Comparison of ENCODE assay signal across 20 cellular contexts in the genomic region with DNA sequence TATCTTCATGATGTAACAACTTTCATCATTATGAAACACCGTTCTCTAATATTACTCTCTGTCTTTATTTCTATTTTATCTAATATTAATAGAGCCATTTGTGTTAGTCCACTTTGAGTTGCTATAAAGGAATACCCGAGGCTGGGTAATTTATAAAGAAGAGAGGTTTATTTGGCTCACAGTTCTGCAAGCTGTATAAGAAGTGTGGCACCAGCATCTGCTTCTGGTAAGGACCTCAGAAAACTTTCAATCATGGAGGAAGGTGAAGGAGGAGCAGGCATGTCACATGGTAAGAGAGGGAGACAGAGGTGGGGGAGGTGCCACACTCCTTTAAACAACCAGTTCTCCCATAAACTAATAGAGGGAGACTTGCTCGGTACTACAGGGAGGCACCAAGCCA. TPM values are rescaled to one million over a fixed set of nuclear protein-coding genes. Genes with fewer than 3 reads are reported as not detected.
DNase-seq lines count a peak whose midpoint lies in the region; ATAC-seq, FAIRE-seq and TF ChIP-seq lines count a peak whose summit lies in the region.
"Had no signal": no experiment of that assay in that cellular context is flagged by ENCODE, and none has a peak within 500 bp of the region (broad histone marks: within the 10 kb centered on the region; RNA-seq: fewer than 3 reads in every experiment).

No MANE protein-coding gene starts in this region.

- no peak overlapping the region for H2AFZ ChIP-seq in HepG2 (ENCODE audit: low read length)

- no peak for TF ChIP-seq EP300 in HepG2 (IDR thresholded peaks at IDR 0.05; ENCODE audit: low read depth in 2 of 2, low read length in 2 of 2)
- TF ChIP-seq EP300 in HepG2 (CRISPR knock-in tag; IDR thresholded peaks at IDR 0.05; ENCODE audit: borderline replicate concordance), result no peak

- DNase-seq in activated T-cell treated with anti-CD3 and anti-CD28 coated beads, Interleukin-2, amount 50 U/mL, for 72 hours, result no peak
- DNase-seq in activated T-cell treated with anti-CD3 and anti-CD28 coated beads, Interleukin-2, amount 50 U/mL, for 4 hours, result no peak
- no peak for DNase-seq in activated T-helper 1 cell treated with anti-CD3 and anti-CD28 coated beads, Interleukin-12 subunit alpha, Interleukin-12 subunit beta, Interleukin-2, Interleukin-4 antibody, amounts not matched to agents 30 ng/mL and 10 ng/mL and 1 ng/mL, durations not matched to agents 14 hours and 24 hours and 36 hours (ENCODE audit: low spot score)
- DNase-seq in HepG2 (ENCODE audit: low spot score) (no peak), superior temporal gyrus (ENCODE audit: extremely low spot score) (peak; percentile 4), nephron progenitor cell (no peak), H54 (ENCODE audit: insufficient read length, low spot score) (no peak)
- no peak for DNase-seq in activated CD4-positive, alpha-beta T cell treated with anti-CD3 and anti-CD28 coated beads, Interleukin-2, amount 50 U/mL, for 48 hours
- DNase-seq: C1 segment of cervical spinal cord, DMS79 treated with DMSO at 0.1 percent for 48 hours, GDM1, MG63, NCI-H1105, NCI-H1930, NCI-H2171 treated with DMSO at 0.1 percent for 48 hours, NCI-H774 had no signal

- no peak overlapping the region for H3K4me3 Mint-ChIP-seq in activated T-cell treated with anti-CD3 and anti-CD28 coated beads, Interleukin-2, amount 50 U/mL, for 72 hours
- H3K4me3 Mint-ChIP-seq in activated T-cell treated with anti-CD3 and anti-CD28 coated beads, Interleukin-2, amount 50 U/mL, for 4 hours, result no peak overlapping the region
- no peak overlapping the region for H3K4me3 Mint-ChIP-seq in activated T-helper 1 cell treated with anti-CD3 and anti-CD28 coated beads, Interleukin-12 subunit alpha, Interleukin-12 subunit beta, Interleukin-2, Interleukin-4 antibody, amounts not matched to agents 30 ng/mL and 10 ng/mL and 1 ng/mL, durations not matched to agents 14 hours and 24 hours and 36 hours
- H3K4me3 Mint-ChIP-seq in nephron progenitor cell, result no peak overlapping the region

- BruUV-seq in HepG2 (replicated peaks; lab: Mats Ljungman, UMichigan), result no TSS peak

- peak overlapping the region; percentile 60 for H3K27ac ChIP-seq in HepG2 (ENCODE audit: extremely low read length, insufficient read depth, low read length)

- H3K4me1 Mint-ChIP-seq in activated T-cell treated with anti-CD3 and anti-CD28 coated beads, Interleukin-2, amount 50 U/mL, for 72 hours (ENCODE audit: low read depth), result peaks cover 77% of the 10 kb centered on the region
- peaks cover 66% of the 10 kb centered on the region for H3K4me1 Mint-ChIP-seq in activated T-cell treated with anti-CD3 and anti-CD28 coated beads, Interleukin-2, amount 50 U/mL, for 4 hours (ENCODE audit: low read depth)
- peaks cover 60% of the 10 kb centered on the region for H3K4me1 Mint-ChIP-seq in activated T-helper 1 cell treated with anti-CD3 and anti-CD28 coated beads, Interleukin-12 subunit alpha, Interleukin-12 subunit beta, Interleukin-2, Interleukin-4 antibody, amounts not matched to agents 30 ng/mL and 10 ng/mL and 1 ng/mL, durations not matched to agents 14 hours and 24 hours and 36 hours (ENCODE audit: low read depth)
- peaks cover 10% of the 10 kb centered on the region for H3K4me1 Mint-ChIP-seq in nephron progenitor cell

- no peak overlapping the region for H3K9ac ChIP-seq in HepG2 (ENCODE audit: insufficient read depth, low read depth, low read length)

- CTCF ChIA-PET in HepG2 (lab: Yijun Ruan, JAX; ENCODE audit: low intra/inter-chr PET ratio, low total read pairs), result no interaction called here

- H3K4me1 ChIP-seq in HepG2 (ENCODE audit: insufficient read depth, low read length), result peaks cover 93% of the 10 kb centered on the region

- no peaks in the 10 kb centered on the region for H3K27me3 Mint-ChIP-seq in activated T-cell treated with anti-CD3 and anti-CD28 coated beads, Interleukin-2, amount 50 U/mL, for 72 hours (ENCODE audit: low read depth)
- H3K27me3 Mint-ChIP-seq in activated T-cell treated with anti-CD3 and anti-CD28 coated beads, Interleukin-2, amount 50 U/mL, for 4 hours (ENCODE audit: low read depth), result no peaks in the 10 kb centered on the region
- no peaks in the 10 kb centered on the region for H3K27me3 Mint-ChIP-seq in activated T-helper 1 cell treated with anti-CD3 and anti-CD28 coated beads, Interleukin-12 subunit alpha, Interleukin-12 subunit beta, Interleukin-2, Interleukin-4 antibody, amounts not matched to agents 30 ng/mL and 10 ng/mL and 1 ng/mL, durations not matched to agents 14 hours and 24 hours and 36 hours (ENCODE audit: insufficient read depth)
- H3K27me3 Mint-ChIP-seq in nephron progenitor cell (ENCODE audit: low read depth, poor library complexity), result no peaks in the 10 kb centered on the region

- no peaks in the 10 kb centered on the region for H3K27me3 ChIP-seq in HepG2 (ENCODE audit: control insufficient read depth in 1 of 2, insufficient read depth in 2 of 2, low read length in 2 of 2)
- H3K27me3 ChIP-seq: MG63 had no signal

- POLR2A ChIA-PET in HepG2 (lab: Yijun Ruan, JAX), result no interaction called here

- FAIRE-seq in HepG2 (lab: Jason Lieb, UNC) (no peak), H54 (lab: Jason Lieb, UNC) (no peak)
- FAIRE-seq: A204.1, GM12892 had no signal

- in situ Hi-C loops in HepG2 (cut with HindIII; ENCODE audit: extremely low pct_ligation_motif_present, low pct_unique_long_range_greater_than_20kb), result no loop called here

- H3K9me3 Mint-ChIP-seq in activated T-cell treated with anti-CD3 and anti-CD28 coated beads, Interleukin-2, amount 50 U/mL, for 72 hours, result peaks cover 2 to 15% of the 10 kb centered on the region in 2 donors
- peaks cover 4% of the 10 kb centered on the region for H3K9me3 Mint-ChIP-seq in activated T-cell treated with anti-CD3 and anti-CD28 coated beads, Interleukin-2, amount 50 U/mL, for 4 hours
- H3K9me3 Mint-ChIP-seq in activated T-helper 1 cell treated with anti-CD3 and anti-CD28 coated beads, Interleukin-12 subunit alpha, Interleukin-12 subunit beta, Interleukin-2, Interleukin-4 antibody, amounts not matched to agents 30 ng/mL and 10 ng/mL and 1 ng/mL, durations not matched to agents 14 hours and 24 hours and 36 hours, result peaks cover 4% of the 10 kb centered on the region
- peaks cover 14% of the 10 kb centered on the region for H3K9me3 Mint-ChIP-seq in nephron progenitor cell

- H3K9me3 ChIP-seq in HepG2 (ENCODE audit: low read length), result no peaks in the 10 kb centered on the region

- TF ChIP-seq CTCF in HepG2 (CRISPR knock-in tag; IDR thresholded peaks at IDR 0.05) (no peak), nephron progenitor cell (IDR thresholded peaks at IDR 0.05) (no peak)

- no peak for ATAC-seq in activated T-cell treated with anti-CD3 and anti-CD28 coated beads, Interleukin-2, amount 50 U/mL, for 72 hours (replicated peaks in 1 of 2)
- no peak for ATAC-seq in activated T-cell treated with anti-CD3 and anti-CD28 coated beads, Interleukin-2, amount 50 U/mL, for 4 hours
- no peak for ATAC-seq in HepG2
- ATAC-seq: Panc1, Right ventricle myocardium inferior had no signal

- H3K36me3 Mint-ChIP-seq in activated T-cell treated with anti-CD3 and anti-CD28 coated beads, Interleukin-2, amount 50 U/mL, for 72 hours (ENCODE audit: insufficient read depth in 2 of 2), result peaks cover 30 to 41% of the 10 kb centered on the region in 2 donors
- peaks cover 24% of the 10 kb centered on the region for H3K36me3 Mint-ChIP-seq in activated T-cell treated with anti-CD3 and anti-CD28 coated beads, Interleukin-2, amount 50 U/mL, for 4 hours (ENCODE audit: insufficient read depth)
- peaks cover 23% of the 10 kb centered on the region for H3K36me3 Mint-ChIP-seq in activated T-helper 1 cell treated with anti-CD3 and anti-CD28 coated beads, Interleukin-12 subunit alpha, Interleukin-12 subunit beta, Interleukin-2, Interleukin-4 antibody, amounts not matched to agents 30 ng/mL and 10 ng/mL and 1 ng/mL, durations not matched to agents 14 hours and 24 hours and 36 hours (ENCODE audit: low read depth)
- peaks cover 33% of the 10 kb centered on the region for H3K36me3 Mint-ChIP-seq in nephron progenitor cell (ENCODE audit: low read depth)

- intact Hi-C loops in activated T-helper 1 cell treated with anti-CD3 and anti-CD28 coated beads, Interleukin-12 subunit alpha, Interleukin-12 subunit beta, Interleukin-2, Interleukin-4 antibody, amounts not matched to agents 30 ng/mL and 10 ng/mL and 1 ng/mL, durations not matched to agents 14 hours and 24 hours and 36 hours (cut with micrococcal nuclease), result loop anchor here (2.0 kb wide), 1 partner anchor 315 kb away; the partner anchor contains the start of gene GPR19
- intact Hi-C loops in HepG2 (cut with micrococcal nuclease; ENCODE audit: unreplicated experiment), result no loop called here

- H3K4me3 ChIP-seq in HepG2 (replicated peaks in 1 of 3; ENCODE audit: insufficient read depth in 1 of 3, low read depth in 2 of 3, low read length in 3 of 3), result no peak overlapping the region
- H3K4me3 ChIP-seq: MG63 had no signal

- no peaks in the 10 kb centered on the region for H3K36me3 ChIP-seq in HepG2 (replicated peaks in 1 of 2; ENCODE audit: control insufficient read depth in 1 of 2, insufficient read depth in 2 of 2, low read length in 2 of 2)
- H3K36me3 ChIP-seq: MG63 had no signal

- H3K27ac Mint-ChIP-seq in activated T-cell treated with anti-CD3 and anti-CD28 coated beads, Interleukin-2, amount 50 U/mL, for 72 hours, result peak overlapping the region; percentile 85
- peak overlapping the region; percentile 71 for H3K27ac Mint-ChIP-seq in activated T-helper 1 cell treated with anti-CD3 and anti-CD28 coated beads, Interleukin-12 subunit alpha, Interleukin-12 subunit beta, Interleukin-2, Interleukin-4 antibody, amounts not matched to agents 30 ng/mL and 10 ng/mL and 1 ng/mL, durations not matched to agents 14 hours and 24 hours and 36 hours
- H3K27ac Mint-ChIP-seq in nephron progenitor cell, result no peak overlapping the region

- peaks cover 13% of the 10 kb centered on the region for H3K79me2 ChIP-seq in HepG2 (ENCODE audit: insufficient read depth, low read length)

- TF ChIP-seq POLR2A in HepG2 (IDR thresholded peaks at IDR 0.05; ENCODE audit: insufficient read depth in 1 of 2, low read depth in 2 of 2, low read length in 2 of 2) (no peak), H54 (IDR thresholded peaks at IDR 0.05; ENCODE audit: low read depth, low read length) (no peak)

- TF ChIP-seq RAD21 in HepG2 (CRISPR knock-in tag; IDR thresholded peaks at IDR 0.05), result no peak

- no peaks in the 10 kb centered on the region for H4K20me1 ChIP-seq in HepG2 (ENCODE audit: insufficient read depth, low read length)

- no peak overlapping the region for H3K4me2 ChIP-seq in HepG2 (ENCODE audit: low read depth, low read length)

- 100% methylated on average over 3 of the region's 3 CpGs for WGBS in HepG2 (ENCODE audit: low lambda C conversion rate)

RNA-seq across cellular contexts. Expression of gene BORCS5, which starts 25.1 kb away (rescaled TPM):
- 10 to 100 TPM; 37.7 to 44.9 TPM for total RNA-seq in activated T-cell treated with anti-CD3 and anti-CD28 coated beads, Interleukin-2, amount 50 U/mL, for 72 hours
- total RNA-seq in activated T-cell treated with anti-CD3 and anti-CD28 coated beads, Interleukin-2, amount 50 U/mL, for 4 hours, result 10 to 100 TPM; 22.2 to 26.7 (median 23.6) TPM
- total RNA-seq in activated T-helper 1 cell treated with anti-CD3 and anti-CD28 coated beads, Interleukin-12 subunit alpha, Interleukin-12 subunit beta, Interleukin-2, Interleukin-4 antibody, amounts not matched to agents 30 ng/mL and 10 ng/mL and 1 ng/mL, durations not matched to agents 14 hours and 24 hours and 36 hours, result 34.5 and 39.6 TPM in 2 replicates
- 3.9 and 8.2 TPM in 2 replicates for total RNA-seq in HepG2 (2016; rRNA removed; fragmentation: Illumina TruSeq; extraction: Trizol)
- 3.0 and 3.6 TPM in 2 replicates for total RNA-seq in HepG2 (2016; cell fraction: cytosol; rRNA removed; fragmentation: Illumina TruSeq; extraction: Trizol; ENCODE audit: low read depth)
- 7.3 and 9.1 TPM in 2 replicates for total RNA-seq in HepG2 (2016; cell fraction: insoluble cytoplasmic fraction; rRNA removed; fragmentation: Illumina TruSeq; extraction: Trizol)
- 3.7 and 4.9 TPM in 2 replicates for total RNA-seq in HepG2 (2016; cell fraction: membrane; rRNA removed; fragmentation: Illumina TruSeq; extraction: Trizol)
- 4.0 and 6.6 TPM in 2 replicates for total RNA-seq in HepG2 (2016; cell fraction: nucleus; rRNA removed; fragmentation: Illumina TruSeq; extraction: Trizol)
- polyA plus RNA-seq in HepG2 (2011; rRNA removed), result 3.3 and 4.7 TPM in 2 replicates
- polyA plus RNA-seq in HepG2 (2011; cell fraction: cytosol; rRNA removed), result 3.9 and 5.2 TPM in 2 replicates
- 6.4 and 8.1 TPM in 2 replicates for polyA plus RNA-seq in HepG2 (2011; cell fraction: nucleus; rRNA removed)
- polyA plus RNA-seq in HepG2 (2012), result 3.6 and 5.8 TPM in 2 replicates
- polyA plus RNA-seq in HepG2 (2016; cell fraction: cytosol; fragmentation: Illumina TruSeq; extraction: Trizol; ENCODE audit: low read depth), result 3.0 and 4.3 TPM in 2 replicates
- polyA plus RNA-seq in HepG2 (2016; cell fraction: insoluble cytoplasmic fraction; fragmentation: Illumina TruSeq; extraction: Trizol; ENCODE audit: low read depth), result 8.0 and 9.3 TPM in 2 replicates
- 5.1 and 6.0 TPM in 2 replicates for polyA plus RNA-seq in HepG2 (2016; cell fraction: membrane; fragmentation: Illumina TruSeq; extraction: Trizol; ENCODE audit: low read depth)
- polyA plus RNA-seq in HepG2 (2016; cell fraction: nucleus; fragmentation: Illumina TruSeq; extraction: Trizol; ENCODE audit: insufficient read depth, low read depth), result 3.9 and 7.7 TPM in 2 replicates
- 5.6 and 7.5 TPM in 2 replicates for polyA minus RNA-seq in HepG2 (2011; rRNA and poly(A)+ RNA removed; ENCODE audit: low replicate concordance)
- polyA minus RNA-seq in HepG2 (2011; cell fraction: cytosol; rRNA and poly(A)+ RNA removed), result 3.8 and 3.9 TPM in 2 replicates
- polyA minus RNA-seq in HepG2 (2011; cell fraction: nucleus; rRNA and poly(A)+ RNA removed), result 12.2 and 13.7 TPM in 2 replicates

RNA-seq across cellular contexts. Expression of gene MANSC1, which starts 31.9 kb away (rescaled TPM):
- 1 to 10 TPM in 1 of 2 donors, under 1 TPM in 1; 0.65 to 1.5 TPM for total RNA-seq in activated T-cell treated with anti-CD3 and anti-CD28 coated beads, Interleukin-2, amount 50 U/mL, for 72 hours
- 1 to 10 TPM in 2 of 3 donors, under 1 TPM in 1; 0.79 to 2.5 (median 1.7) TPM for total RNA-seq in activated T-cell treated with anti-CD3 and anti-CD28 coated beads, Interleukin-2, amount 50 U/mL, for 4 hours
- total RNA-seq in activated T-helper 1 cell treated with anti-CD3 and anti-CD28 coated beads, Interleukin-12 subunit alpha, Interleukin-12 subunit beta, Interleukin-2, Interleukin-4 antibody, amounts not matched to agents 30 ng/mL and 10 ng/mL and 1 ng/mL, durations not matched to agents 14 hours and 24 hours and 36 hours, result 0.83 and 1.4 TPM in 2 replicates
- 4.2 and 4.4 TPM in 2 replicates for total RNA-seq in HepG2 (2016; rRNA removed; fragmentation: Illumina TruSeq; extraction: Trizol)
- total RNA-seq in HepG2 (2016; cell fraction: cytosol; rRNA removed; fragmentation: Illumina TruSeq; extraction: Trizol; ENCODE audit: low read depth), result 0.91 and 1.4 TPM in 2 replicates
- 3.6 and 4.5 TPM in 2 replicates for total RNA-seq in HepG2 (2016; cell fraction: insoluble cytoplasmic fraction; rRNA removed; fragmentation: Illumina TruSeq; extraction: Trizol)
- 4.4 and 4.9 TPM in 2 replicates for total RNA-seq in HepG2 (2016; cell fraction: membrane; rRNA removed; fragmentation: Illumina TruSeq; extraction: Trizol)
- total RNA-seq in HepG2 (2016; cell fraction: nucleus; rRNA removed; fragmentation: Illumina TruSeq; extraction: Trizol), result 3.2 TPM in 2 replicates
- 1.9 TPM in 2 replicates for polyA plus RNA-seq in HepG2 (2011; rRNA removed)
- 1.7 and 1.8 TPM in 2 replicates for polyA plus RNA-seq in HepG2 (2011; cell fraction: cytosol; rRNA removed)
- polyA plus RNA-seq in HepG2 (2011; cell fraction: nucleus; rRNA removed), result 0.40 and 0.69 TPM in 2 replicates
- 7.8 and 9.6 TPM in 2 replicates for polyA plus RNA-seq in HepG2 (2012)
- polyA plus RNA-seq in HepG2 (2016; cell fraction: cytosol; fragmentation: Illumina TruSeq; extraction: Trizol; ENCODE audit: low read depth), result 3.7 and 5.4 TPM in 2 replicates
- polyA plus RNA-seq in HepG2 (2016; cell fraction: insoluble cytoplasmic fraction; fragmentation: Illumina TruSeq; extraction: Trizol; ENCODE audit: low read depth), result 6.7 and 7.4 TPM in 2 replicates
- polyA plus RNA-seq in HepG2 (2016; cell fraction: membrane; fragmentation: Illumina TruSeq; extraction: Trizol; ENCODE audit: low read depth), result 8.2 and 9.1 TPM in 2 replicates
- 9.8 and 10.0 TPM in 2 replicates for polyA plus RNA-seq in HepG2 (2016; cell fraction: nucleus; fragmentation: Illumina TruSeq; extraction: Trizol; ENCODE audit: insufficient read depth, low read depth)
- 0.76 and 1.3 TPM in 2 replicates for polyA minus RNA-seq in HepG2 (2011; rRNA and poly(A)+ RNA removed; ENCODE audit: low replicate concordance)
- 1.5 and 2.0 TPM in 2 replicates for polyA minus RNA-seq in HepG2 (2011; cell fraction: cytosol; rRNA and poly(A)+ RNA removed)
- 0.26 and 0.62 TPM in 2 replicates for polyA minus RNA-seq in HepG2 (2011; cell fraction: nucleus; rRNA and poly(A)+ RNA removed)
